ENCODE assay signal across 8 cellular contexts in the genomic region with DNA sequence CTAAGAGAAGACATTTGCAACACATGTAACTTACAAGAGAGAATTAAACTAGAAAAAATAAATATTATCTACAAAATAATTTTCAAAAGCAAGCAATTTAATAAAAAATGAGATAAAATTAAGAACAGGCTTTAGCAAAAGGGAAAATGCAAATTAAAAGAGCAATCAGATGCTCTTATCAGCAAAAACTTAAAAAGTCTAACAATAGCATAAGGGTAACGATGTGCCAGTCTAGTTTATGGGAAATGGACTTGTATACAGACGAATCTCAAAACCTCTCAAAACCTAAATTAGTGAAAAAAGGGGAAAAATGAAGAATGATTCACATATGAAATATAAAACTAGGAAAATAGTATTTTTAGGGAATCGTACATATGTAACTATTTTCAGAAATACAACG. TPM values are rescaled to one million over a fixed set of nuclear protein-coding genes. Genes with fewer than 3 reads are reported as not detected.
DNase-seq lines count a peak whose midpoint lies in the region; ATAC-seq, FAIRE-seq and TF ChIP-seq lines count a peak whose summit lies in the region.

No MANE protein-coding gene starts in this region.

- H4K91ac ChIP-seq in IMR-90 (ENCODE audit: insufficient read depth, low read depth, low read length): no peak overlapping the region

- no peak overlapping the region for H2AFZ ChIP-seq in IMR-90 (replicated peaks; ENCODE audit: low read length, poor library complexity)
- H2AFZ ChIP-seq in mammary epithelial cell (ENCODE audit: low read depth, low read length): peak overlapping the region; percentile 99

- no peak overlapping the region for H2BK15ac ChIP-seq in IMR-90 (ENCODE audit: low read depth, low read length)

- H3K4ac ChIP-seq in IMR-90 (ENCODE audit: low read depth, low read length): no peak overlapping the region

- H3K18ac ChIP-seq in IMR-90 (ENCODE audit: low read depth, low read length): no peak overlapping the region

- no peaks in the 10 kb centered on the region for H3K27me3 ChIP-seq in BJ (ENCODE audit: control insufficient read depth, insufficient read depth, low read length)
- H3K27me3 ChIP-seq in IMR-90 (ENCODE audit: control insufficient read depth, insufficient read depth, low read length): no peaks in the 10 kb centered on the region
- H3K27me3 ChIP-seq in mammary epithelial cell (ENCODE audit: insufficient read depth, low read length): no peaks in the 10 kb centered on the region

- no peak for FAIRE-seq in frontal cortex (lab: Jason Lieb, UNC)

- H3K79me1 ChIP-seq in IMR-90 (ENCODE audit: low read depth in 1 of 2, low read length in 2 of 2): peaks cover 6 to 16% of the 10 kb centered on the region in 2 experiments

- DNase-seq in BJ (ENCODE audit: low read depth): no peak
- no peak for DNase-seq in IMR-90
- no peak for DNase-seq in mammary epithelial cell
- no peak for DNase-seq in naive B cell
- no peak for DNase-seq in frontal cortex (ENCODE audit: low spot score in 2 of 2)
- DNase-seq in GOT3 (lab: John Stamatoyannopoulos, UW): no peak
- DNase-seq in NCI-H2196 treated with DMSO at 0.1 percent for 48 hours (lab: John Stamatoyannopoulos, UW; ENCODE audit: unreplicated experiment): no peak
- no peak for DNase-seq in NCI-H446 (lab: John Stamatoyannopoulos, UW)

- H3K9me1 ChIP-seq in IMR-90 (ENCODE audit: insufficient read depth, low read length): 0 out of 2 replicates have a peak, but pooled peaks cover 2% of the 10 kb centered on the region

- no peak overlapping the region for H4K8ac ChIP-seq in IMR-90 (ENCODE audit: low read depth in 2 of 2, low read length in 2 of 2)

- H2AK5ac ChIP-seq in IMR-90 (ENCODE audit: low read depth, low read length): no peak overlapping the region

- no peak for TF ChIP-seq RAD21 in IMR-90 (IDR thresholded peaks at IDR 0.05; ENCODE audit: low read length)

- H2AK9ac ChIP-seq in IMR-90 (replicated peaks; ENCODE audit: low read depth, low read length, poor library complexity): no peak overlapping the region

- H4K20me1 ChIP-seq in IMR-90 (ENCODE audit: insufficient read depth, low read length): no peaks in the 10 kb centered on the region
- H4K20me1 ChIP-seq in mammary epithelial cell (ENCODE audit: insufficient read depth, low read length): no peaks in the 10 kb centered on the region

- BruUV-seq in IMR-90 (replicated peaks; lab: Mats Ljungman, UMichigan) (no TSS peak), mammary epithelial cell (replicated peaks; lab: Mats Ljungman, UMichigan) (no TSS peak)

- H3K79me2 ChIP-seq in mammary epithelial cell (ENCODE audit: insufficient read depth, low read length): peaks cover 31% of the 10 kb centered on the region

- no CpG with 5 or more reads among the region's 4 CpGs for WGBS in IMR-90 (ENCODE audit: extremely low coverage in 2 of 2, insufficient read length in 1 of 2), 2 experiments
- 0% methylated on average over 4 of the region's 4 CpGs for WGBS in mammary epithelial cell (ENCODE audit: low coverage, missing lambda C conversion rate)

- H3K23ac ChIP-seq in IMR-90 (ENCODE audit: low read depth, low read length): no peak overlapping the region

- H3K4me1 ChIP-seq in IMR-90 (ENCODE audit: control insufficient read depth, insufficient read depth, low read length) (no peaks in the 10 kb centered on the region), mammary epithelial cell (ENCODE audit: insufficient read depth, low read length) (peaks cover 9% of the 10 kb centered on the region)

- no peak overlapping the region for H2BK120ac ChIP-seq in IMR-90 (ENCODE audit: low read depth, low read length)

- H3K9me3 Mint-ChIP-seq in naive B cell: no peaks in the 10 kb centered on the region

- peak overlapping the region; percentile 94 to 99 (median 97) for H3K4me3 Mint-ChIP-seq in naive B cell

- H3K9ac ChIP-seq in IMR-90 (ENCODE audit: low read depth, low read length) (peak overlapping the region; percentile 34; the same call in 1 of the 2 replicates), mammary epithelial cell (ENCODE audit: insufficient read depth, low read length) (peak overlapping the region; percentile 89)

- H3K14ac ChIP-seq in IMR-90 (replicated peaks; ENCODE audit: low read depth, low read length): no peak overlapping the region

- no peak for TF ChIP-seq POLR2A in IMR-90 (IDR thresholded peaks at IDR 0.05; ENCODE audit: low read depth, low read length)

- H3K36me3 ChIP-seq in BJ (ENCODE audit: control insufficient read depth, insufficient read depth, low read length) (no peaks in the 10 kb centered on the region), IMR-90 (ENCODE audit: control insufficient read depth, insufficient read depth, low read length) (no peaks in the 10 kb centered on the region), mammary epithelial cell (ENCODE audit: insufficient read depth, low read length) (no peaks in the 10 kb centered on the region)

- peak overlapping the region; percentile 58 for H3K4me3 ChIP-seq in BJ (ENCODE audit: low read depth, low read length)
- peak overlapping the region; percentile 99 for H3K4me3 ChIP-seq in IMR-90 (ENCODE audit: insufficient read depth, low read depth, low read length)
- H3K4me3 ChIP-seq in mammary epithelial cell (replicated peaks in 1 of 3; ENCODE audit: insufficient read depth in 1 of 3, low read depth in 2 of 3, low read length in 3 of 3): peak overlapping the region; percentile 76 to 94 (median 77)

- no peak overlapping the region for H2BK20ac ChIP-seq in IMR-90 (ENCODE audit: low read depth, low read length)

- dilution Hi-C loops in IMR-90 (cut with HindIII; ENCODE audit: low sequenced_read_pairs, unreplicated experiment) (no loop called here), mammary epithelial cell (cut with HindIII; ENCODE audit: low sequenced_read_pairs) (no loop called here)

- H3K27me3 Mint-ChIP-seq in naive B cell: no peaks in the 10 kb centered on the region

- H3K27ac ChIP-seq in IMR-90 (ENCODE audit: insufficient read depth, low read length) (no peak overlapping the region), mammary epithelial cell (ENCODE audit: insufficient read depth, low read depth, low read length) (peak overlapping the region; percentile 92)

- no peaks in the 10 kb centered on the region for H3K36me3 Mint-ChIP-seq in naive B cell

- H3K9me3 ChIP-seq in IMR-90 (ENCODE audit: control insufficient read depth, insufficient read depth, low read length) (no peaks in the 10 kb centered on the region), mammary epithelial cell (replicated peaks; ENCODE audit: insufficient read depth, low read length) (no peaks in the 10 kb centered on the region)

- H3K4me1 Mint-ChIP-seq in naive B cell: peaks cover 18 to 40% (median 37%) of the 10 kb centered on the region in 3 donors

- ATAC-seq in IMR-90 (ENCODE audit: low read depth) (no peak), naive B cell (ENCODE audit: low read depth in 2 of 2) (no peak)

- peak overlapping the region; percentile 91 to 98 (median 96) for H3K27ac Mint-ChIP-seq in naive B cell

- intact Hi-C loops in IMR-90 (cut with micrococcal nuclease) (loop anchor here (2.0 to 5.0 kb wide), 2 partner anchors 25 to 946 kb away; a partner anchor contains a TSS), mammary epithelial cell (cut with micrococcal nuclease) (no loop called here)

- in situ Hi-C loops in IMR-90 (cut with MboI; ENCODE audit: low sequenced_read_pairs) (no loop called here), mammary epithelial cell (cut with MboI; ENCODE audit: low sequenced_read_pairs in 2 of 2) (no loop called here)

- peak overlapping the region; percentile 77; the same call in 1 of the 2 replicates for H3K4me2 ChIP-seq in IMR-90 (ENCODE audit: low read depth, low read length)
- H3K4me2 ChIP-seq in mammary epithelial cell (ENCODE audit: insufficient read depth, low read depth, low read length): peak overlapping the region; percentile 81

- POLR2A ChIA-PET in BJ (lab: Charles Lee): interaction anchor here (0.6 kb wide), 1 partner anchor 39 kb away, joined by 5 read pairs; no protein-coding TSS in a partner anchor
- POLR2A ChIA-PET in IMR-90 (lab: Charles Lee; ENCODE audit: unreplicated experiment): interaction anchor here (0.5 kb wide), 1 partner anchor 17 kb away, joined by 3 read pairs; no protein-coding TSS in a partner anchor

- no peak for TF ChIP-seq CTCF in BJ (IDR thresholded peaks at IDR 0.05; ENCODE audit: insufficient read depth, low read depth, low read length)
- TF ChIP-seq CTCF in IMR-90 (conservative IDR thresholded peaks at IDR 0.05; ENCODE audit: low read depth, low read length): no peak
- TF ChIP-seq CTCF in mammary epithelial cell (conservative IDR thresholded peaks at IDR 0.05 in 1 of 2, IDR thresholded peaks at IDR 0.05 in 1 of 2; ENCODE audit: extremely low read depth in 1 of 2, insufficient read depth in 1 of 2, low read depth in 1 of 2, low read length in 2 of 2): no peak

- H3K56ac ChIP-seq in IMR-90 (ENCODE audit: extremely low read depth, insufficient read depth, low read length): no peak overlapping the region

- H2BK5ac ChIP-seq in IMR-90 (ENCODE audit: low read depth, low read length, poor library complexity, severe bottlenecking): no peak overlapping the region

- CTCF ChIA-PET in BJ (lab: Yijun Ruan, JAX) (no interaction called here), IMR-90 (lab: Yijun Ruan, JAX) (no interaction called here), mammary epithelial cell (lab: Charles Lee; ENCODE audit: low non-redundant PET) (no interaction called here)

- H4K5ac ChIP-seq in IMR-90 (ENCODE audit: low read depth, low read length): no peak overlapping the region

TF ChIP-seq in IMR-90, 13 proteins besides CTCF, POLR2A, EP300 and RAD21 (continues in another document):
- TF ChIP-seq MXI1 (IDR thresholded peaks at IDR 0.05; ENCODE audit: borderline replicate concordance, low read depth, low read length) (no peak), SMC3 (IDR thresholded peaks at IDR 0.05; ENCODE audit: low read depth, low read length) (no peak), CHD1 (IDR thresholded peaks at IDR 0.05; ENCODE audit: low read depth, low read length) (no peak), NFE2L2 (IDR thresholded peaks at IDR 0.05; ENCODE audit: low read depth, low read length) (no peak)

RNA-seq across cellular contexts. Expression of a gene that starts 1.1 kb away (rescaled TPM):
- polyA plus RNA-seq in BJ (2011; rRNA removed) (3.8 and 9.6 TPM in 2 replicates), IMR-90 (2012; rRNA removed) (3.1 and 3.9 TPM in 2 replicates), mammary epithelial cell (5.3 TPM), naive B cell (ENCODE audit: low read depth in 6 of 6) (1 to 10 TPM in 5 of 6 donors, under 1 TPM in 1; 0.17 to 4.4 (median 3.8) TPM)
- 1.4 and 2.5 TPM in 2 replicates for polyA minus RNA-seq in BJ (2011; rRNA and poly(A)+ RNA removed)
- total RNA-seq in IMR-90 (2012; rRNA removed) (9.0 and 11.9 TPM in 2 replicates), mammary epithelial cell (10 to 100 TPM; 12.2 to 12.3 TPM), frontal cortex (16.7 TPM)
- polyA plus RNA-seq in IMR-90 (2012; cell fraction: cytosol; rRNA removed): 0.31 and 0.64 TPM in 2 replicates
- polyA plus RNA-seq in IMR-90 (2012; cell fraction: nucleus; rRNA removed; ENCODE audit: low replicate concordance): 0.11 and 1.9 TPM in 2 replicates
- polyA minus RNA-seq in mammary epithelial cell: 2.7 TPM
